1 cellular context compared by ENCODE assay signal in the genomic region with DNA sequence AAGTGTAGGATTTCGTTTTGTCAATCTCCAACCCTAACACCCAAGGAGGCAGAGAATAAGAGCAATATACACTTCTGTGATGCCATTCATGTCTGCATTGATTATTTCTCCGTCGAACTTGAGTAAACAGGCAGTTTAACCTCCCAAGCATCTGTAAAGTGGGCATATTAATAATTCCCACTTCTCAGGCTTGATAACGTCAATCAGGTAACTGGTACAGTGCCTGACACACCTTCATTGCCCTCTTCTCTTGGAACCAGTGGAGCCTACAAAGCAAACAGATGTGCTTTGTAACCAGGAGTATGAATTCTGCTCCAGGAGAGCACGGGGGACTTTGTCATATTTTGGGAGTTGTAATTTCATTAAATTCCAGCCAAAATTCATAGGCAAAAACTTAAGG.
TF ChIP-seq lines count a peak whose summit lies in the region.

No MANE protein-coding gene starts in this region.

TF ChIP-seq in HepG2, 621 proteins besides CTCF, POLR2A, EP300 and RAD21:
- TF ChIP-seq ZBTB3 (CRISPR knock-in tag; IDR thresholded peaks at IDR 0.05; ENCODE audit: borderline replicate concordance, low read depth) = no peak
- no peak for TF ChIP-seq NCOA2 (CRISPR knock-in tag; IDR thresholded peaks at IDR 0.05)
- no peak for TF ChIP-seq ZNF7 (CRISPR knock-in tag; IDR thresholded peaks at IDR 0.05)
- TF ChIP-seq, protein P1, sequence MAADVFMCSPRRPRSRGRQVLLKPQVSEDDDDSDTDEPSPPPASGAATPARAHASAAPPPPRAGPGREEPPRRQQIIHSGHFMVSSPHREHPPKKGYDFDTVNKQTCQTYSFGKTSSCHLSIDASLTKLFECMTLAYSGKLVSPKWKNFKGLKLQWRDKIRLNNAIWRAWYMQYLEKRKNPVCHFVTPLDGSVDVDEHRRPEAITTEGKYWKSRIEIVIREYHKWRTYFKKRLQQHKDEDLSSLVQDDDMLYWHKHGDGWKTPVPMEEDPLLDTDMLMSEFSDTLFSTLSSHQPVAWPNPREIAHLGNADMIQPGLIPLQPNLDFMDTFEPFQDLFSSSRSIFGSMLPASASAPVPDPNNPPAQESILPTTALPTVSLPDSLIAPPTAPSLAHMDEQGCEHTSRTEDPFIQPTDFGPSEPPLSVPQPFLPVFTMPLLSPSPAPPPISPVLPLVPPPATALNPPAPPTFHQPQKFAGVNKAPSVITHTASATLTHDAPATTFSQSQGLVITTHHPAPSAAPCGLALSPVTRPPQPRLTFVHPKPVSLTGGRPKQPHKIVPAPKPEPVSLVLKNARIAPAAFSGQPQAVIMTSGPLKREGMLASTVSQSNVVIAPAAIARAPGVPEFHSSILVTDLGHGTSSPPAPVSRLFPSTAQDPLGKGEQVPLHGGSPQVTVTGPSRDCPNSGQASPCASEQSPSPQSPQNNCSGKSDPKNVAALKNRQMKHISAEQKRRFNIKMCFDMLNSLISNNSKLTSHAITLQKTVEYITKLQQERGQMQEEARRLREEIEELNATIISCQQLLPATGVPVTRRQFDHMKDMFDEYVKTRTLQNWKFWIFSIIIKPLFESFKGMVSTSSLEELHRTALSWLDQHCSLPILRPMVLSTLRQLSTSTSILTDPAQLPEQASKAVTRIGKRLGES (CRISPR knock-in tag; IDR thresholded peaks at IDR 0.05; ENCODE audit: borderline replicate concordance) = no peak
- no peak for TF ChIP-seq ZBTB4 (CRISPR knock-in tag; IDR thresholded peaks at IDR 0.05; ENCODE audit: borderline replicate concordance)
- TF ChIP-seq CREM (IDR thresholded peaks at IDR 0.05) = 0 out of 2 replicates have a peak, but pooled peaks have one; percentile 3
- TF ChIP-seq CREM (CRISPR knock-in tag; IDR thresholded peaks at IDR 0.05) = no peak
- no peak for TF ChIP-seq SNRNP70 (IDR thresholded peaks at IDR 0.05; ENCODE audit: low read depth, low read length)
- TF ChIP-seq ZNF777 (CRISPR knock-in tag; IDR thresholded peaks at IDR 0.05) = no peak
- TF ChIP-seq ZNF343 (CRISPR knock-in tag; IDR thresholded peaks at IDR 0.05) = no peak
- TF ChIP-seq ZNF496 (CRISPR knock-in tag; IDR thresholded peaks at IDR 0.05; ENCODE audit: insufficient replicate concordance) = no peak
- TF ChIP-seq NCOA5 (CRISPR knock-in tag; IDR thresholded peaks at IDR 0.05) = no peak
- TF ChIP-seq KLF6 (CRISPR knock-in tag; IDR thresholded peaks at IDR 0.05) = 0 out of 2 replicates have a peak, but pooled peaks have one; percentile 8
- no peak for TF ChIP-seq NAIF1 (CRISPR knock-in tag; IDR thresholded peaks at IDR 0.05; ENCODE audit: borderline replicate concordance)
- TF ChIP-seq HOXA5 (CRISPR knock-in tag; IDR thresholded peaks at IDR 0.05) = no peak
- no peak for TF ChIP-seq E2F5 (CRISPR knock-in tag; conservative IDR thresholded peaks at IDR 0.05)
- 0 out of 4 replicates have a peak, but pooled peaks of 1 of the 2 experiments have one; percentile 12 for TF ChIP-seq KLF16 (CRISPR knock-in tag; IDR thresholded peaks at IDR 0.05)
- peak; percentile 43; the same call in 1 of the 2 replicates for TF ChIP-seq THAP11 (CRISPR knock-in tag; IDR thresholded peaks at IDR 0.05)
